In genomic region chr9:114681594-114682332, GRCh38 we compare ENCODE assay signal across 8 cellular contexts.
DNase-seq lines count a peak whose midpoint lies in the region; ATAC-seq and TF ChIP-seq lines count a peak whose summit lies in the region.

Gene TEX48 (minus strand): TSS chr9:114682192. CDS start chr9:114671723, 10,469 bp downstream.

- no peaks in the 10 kb centered on the region for H3K9me3 Mint-ChIP-seq in nephron progenitor cell

- H3K36me3 Mint-ChIP-seq in nephron progenitor cell (ENCODE audit: low read depth): no peaks in the 10 kb centered on the region

- no peaks in the 10 kb centered on the region for H3K9me3 ChIP-seq in NT2/D1 (ENCODE audit: insufficient read depth, low read length)

- H3K27ac Mint-ChIP-seq in nephron progenitor cell: no peak within 1 kb of the TSS

- H3K4me3 Mint-ChIP-seq in nephron progenitor cell: no peak within 1 kb of the TSS

- H3K27me3 Mint-ChIP-seq in nephron progenitor cell (ENCODE audit: low read depth, poor library complexity): peaks cover 5% of the 10 kb centered on the region

- H3K27me3 ChIP-seq in HL-60 (ENCODE audit: insufficient read depth, poor library complexity, severe bottlenecking): peaks cover 2% of the 10 kb centered on the region
- H3K27me3 ChIP-seq in NT2/D1 (ENCODE audit: insufficient read depth, insufficient read length): no peaks in the 10 kb centered on the region

- DNase-seq in COLO668 (lab: John Stamatoyannopoulos, UW; ENCODE audit: unreplicated experiment) (peak; percentile 57), HL-60 (ENCODE audit: low read depth in 1 of 2, low spot score in 1 of 2) (peak; percentile 47 to 70), NT2/D1 (ENCODE audit: low read depth, low spot score) (peak; percentile 81), erythroblast (lab: John Stamatoyannopoulos, UW) (peak; percentile 82 to 86), nephron progenitor cell (peak; percentile 71), substantia nigra (lab: John Stamatoyannopoulos, UW) (peak in 38 of 49 donors; percentile 1 to 62 (median 28))
- DNase-seq in activated CD8-positive, alpha-beta memory T cell treated with anti-CD3 and anti-CD28 coated beads for 48 hours (ENCODE audit: low read depth in 2 of 3, low spot score in 2 of 3): peak; percentile 54 to 70 (median 61)

- H3K36me3 ChIP-seq in NT2/D1 (ENCODE audit: insufficient read depth, insufficient read length, low read length): no peaks in the 10 kb centered on the region

- peaks cover 4% of the 10 kb centered on the region for H3K4me1 Mint-ChIP-seq in nephron progenitor cell

- no peak for TF ChIP-seq POLR2A in erythroblast (IDR thresholded peaks at IDR 0.05; ENCODE audit: low read length)

- peak; percentile 84 for ATAC-seq in GM19467 (IDR thresholded peaks at IDR 0.05; ENCODE audit: unreplicated experiment)

- TF ChIP-seq CTCF in HL-60 (IDR thresholded peaks at IDR 0.05; ENCODE audit: insufficient read depth, low read length) (peak; percentile 86), nephron progenitor cell (IDR thresholded peaks at IDR 0.05) (peak; percentile 63)

- no peaks in the 10 kb centered on the region for H3K4me1 ChIP-seq in NT2/D1 (ENCODE audit: insufficient read depth, insufficient read length)

- no peak within 1 kb of the TSS for H3K27ac ChIP-seq in HL-60 (replicated peaks)
- H3K27ac ChIP-seq in substantia nigra (ENCODE audit: low read depth, low read length, poor library complexity, severe bottlenecking): no peak within 1 kb of the TSS

- H3K4me3 ChIP-seq in HL-60 (replicated peaks; ENCODE audit: insufficient read depth, low read length) (no peak within 1 kb of the TSS), NT2/D1 (ENCODE audit: insufficient read length, low read depth) (no peak within 1 kb of the TSS)

- no peak within 1 kb of the TSS for H3K9ac ChIP-seq in NT2/D1 (ENCODE audit: insufficient read length, low read depth)

Comparison
In these comparisons a context has a peak if more than half of its experiments do, and no peak if none do; other contexts are left out.
1. DNase-seq: peak in every context shown above with its lines; median percentile 84 in erythroblast; 81 in NT2/D1; 71 in nephron progenitor cell; 61 in activated CD8-positive, alpha-beta memory T cell treated with anti-CD3 and anti-CD28 coated beads for 48 hours; 58 in HL-60; 57 in COLO668; 28 in substantia nigra.